In the genomic region with DNA sequence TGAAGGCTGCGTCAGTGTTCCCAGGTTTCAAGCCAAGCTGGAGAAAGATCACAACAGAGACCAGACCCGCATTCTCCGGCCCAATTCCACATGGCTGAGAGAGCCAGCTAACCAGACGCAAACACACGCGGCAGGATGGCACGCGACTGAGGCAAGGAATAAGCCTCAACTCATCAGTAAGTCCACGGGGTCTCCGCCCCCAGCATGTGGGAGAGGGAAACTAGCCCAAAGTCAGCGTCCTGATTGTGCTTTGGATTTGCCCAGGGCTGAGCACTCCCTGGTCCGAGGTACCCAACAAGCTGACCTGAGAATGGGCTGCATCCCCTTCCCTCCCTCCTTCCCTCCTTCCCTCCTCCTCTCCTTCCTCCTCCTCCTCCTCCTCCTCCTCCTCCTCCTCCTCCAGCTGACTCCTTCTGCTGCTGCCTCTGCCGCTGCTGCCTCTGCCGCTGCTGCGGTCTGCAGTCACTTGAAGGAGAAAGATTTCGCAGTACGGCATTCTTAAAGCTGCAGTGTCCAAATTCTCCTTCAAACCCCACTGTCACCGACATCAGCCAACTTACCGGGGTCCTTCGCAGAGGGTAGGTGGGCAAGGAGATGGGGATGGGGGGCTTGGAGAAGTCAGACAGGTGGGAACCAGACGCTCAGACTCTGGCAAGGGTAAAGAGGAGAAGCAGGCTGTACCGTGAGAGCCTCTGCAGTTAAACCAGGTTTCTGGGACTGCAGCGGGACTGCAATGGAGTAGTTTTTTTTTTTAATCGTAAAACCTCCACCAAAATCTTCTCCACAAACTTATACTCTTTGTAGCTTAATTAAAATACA, we compare ENCODE assay signal across 8 cellular contexts. TPM values are rescaled to one million over a fixed set of nuclear protein-coding genes. Genes with fewer than 3 reads are reported as not detected.
A peak's percentile ranks its signal among the peaks of the same experiment; 100 is the strongest.
DNase-seq lines count a peak whose midpoint lies in the region; ATAC-seq and TF ChIP-seq lines count a peak whose summit lies in the region.

No MANE protein-coding gene starts in this region.

- no peaks in the 10 kb centered on the region for H3K9me3 ChIP-seq in CD8-positive, alpha-beta T cell (ENCODE audit: low read length)
- no peaks in the 10 kb centered on the region for H3K9me3 ChIP-seq in breast epithelium

- H3K27ac Mint-ChIP-seq in CD8-positive, alpha-beta T cell: no peak overlapping the region

- in situ Hi-C loops in GM13976 (cut with MboI; ENCODE audit: low sequenced_read_pairs, unreplicated experiment): no loop called here

- no peak overlapping the region for H2BK5ac ChIP-seq in mesendoderm (ENCODE audit: low read length)

- H3K9ac ChIP-seq in mesendoderm (ENCODE audit: low read length): peak overlapping the region; percentile 25

- TF ChIP-seq POLR2A in breast epithelium (IDR thresholded peaks at IDR 0.05): no peak

- no peak overlapping the region for H4K5ac ChIP-seq in mesendoderm (ENCODE audit: low read length)

- no peak for TF ChIP-seq CTCF in CD8-positive, alpha-beta T cell (IDR thresholded peaks at IDR 0.05)
- TF ChIP-seq CTCF in LNCaP clone FGC (IDR thresholded peaks at IDR 0.05; ENCODE audit: control insufficient read depth, extremely low read depth, insufficient read depth) (no peak), breast epithelium (IDR thresholded peaks at IDR 0.05) (no peak), GM13976 (IDR thresholded peaks at IDR 0.05; ENCODE audit: borderline replicate concordance, control extremely low read depth, extremely low read depth, insufficient read depth, missing control alignments) (no peak)

- CTCF ChIA-PET in CD8-positive, alpha-beta T cell (lab: Charles Lee): interaction anchor here (0.9 to 3.4 kb wide), 4 partner anchors 21 to 91 kb away, joined by 3 to 20 read pairs (median 3); no protein-coding TSS in a partner anchor

- WGBS in mesendoderm (ENCODE audit: extremely low coverage, insufficient coverage, low lambda C conversion rate): no CpG with 5 or more reads among the region's 24 CpGs

- peaks cover 36% of the 10 kb centered on the region for H3K4me1 Mint-ChIP-seq in CD8-positive, alpha-beta T cell (ENCODE audit: low read depth)

- POLR2A ChIA-PET in CD8-positive, alpha-beta T cell (lab: Charles Lee): no interaction called here

- H3K27me3 ChIP-seq in CD8-positive, alpha-beta T cell (ENCODE audit: insufficient read depth, low read length): peaks cover 36% of the 10 kb centered on the region
- peaks cover 0 to 43% of the 10 kb centered on the region in 2 donors for H3K27me3 ChIP-seq in breast epithelium
- peaks cover 45% of the 10 kb centered on the region for H3K27me3 ChIP-seq in mesendoderm (ENCODE audit: insufficient read depth, low read length, poor library complexity)

- no peak overlapping the region for H2BK15ac ChIP-seq in mesendoderm (replicated peaks; ENCODE audit: low read depth)

- peak overlapping the region; percentile 21 for H3K4me3 ChIP-seq in CD8-positive, alpha-beta T cell (ENCODE audit: low read depth, low read length)
- H3K4me3 ChIP-seq in LNCaP clone FGC (ENCODE audit: low read depth, low read length) (peak overlapping the region; percentile 22; the same call in 1 of the 2 replicates), breast epithelium (peak overlapping the region; percentile 34 to 65 (median 34)), mesendoderm (ENCODE audit: low read length) (no peak overlapping the region)

- H3K4me1 ChIP-seq in CD8-positive, alpha-beta T cell (ENCODE audit: insufficient read depth, low read length): peaks cover 31% of the 10 kb centered on the region
- H3K4me1 ChIP-seq in breast epithelium: peaks cover 0 to 8% of the 10 kb centered on the region in 2 donors
- no peaks in the 10 kb centered on the region for H3K4me1 ChIP-seq in mesendoderm (ENCODE audit: control insufficient read depth, low read depth, low read length)

- H3K4me3 Mint-ChIP-seq in CD8-positive, alpha-beta T cell: peak overlapping the region; percentile 56

- peak overlapping the region; percentile 48 for H3K4me2 ChIP-seq in mesendoderm (ENCODE audit: low read length)

- H3K4ac ChIP-seq in mesendoderm (ENCODE audit: low read depth, low read length): no peak overlapping the region

- no peaks in the 10 kb centered on the region for H3K9me3 Mint-ChIP-seq in CD8-positive, alpha-beta T cell

- no peaks in the 10 kb centered on the region for H3K79me1 ChIP-seq in mesendoderm (ENCODE audit: low read length)

- H2BK120ac ChIP-seq in mesendoderm (ENCODE audit: low read depth, low read length): no peak overlapping the region

- H3K23ac ChIP-seq in mesendoderm (ENCODE audit: low read length): no peak overlapping the region

- H3K27me3 Mint-ChIP-seq in CD8-positive, alpha-beta T cell (ENCODE audit: low read depth): peaks cover 78% of the 10 kb centered on the region

- no peak overlapping the region for H2AK5ac ChIP-seq in mesendoderm (ENCODE audit: low read length)

- H3K56ac ChIP-seq in mesendoderm (ENCODE audit: low read length): no peak overlapping the region

- no peak overlapping the region for H3K18ac ChIP-seq in mesendoderm (ENCODE audit: low read length)

- DNase-seq in CD8-positive, alpha-beta T cell: no peak
- no peak for DNase-seq in LNCaP clone FGC (ENCODE audit: low read depth)
- DNase-seq in breast epithelium (ENCODE audit: low spot score in 2 of 2): no peak
- DNase-seq in mesendoderm: peak; percentile 35
- peak; percentile 55 for DNase-seq in ureter (ENCODE audit: low spot score)
- DNase-seq in pons (ENCODE audit: low spot score): no peak
- DNase-seq in GM13976 (ENCODE audit: low spot score): no peak

- ATAC-seq in CD8-positive, alpha-beta T cell: peak; percentile 34
- no peak for ATAC-seq in GM21723 (IDR thresholded peaks at IDR 0.05; ENCODE audit: unreplicated experiment)

- no peaks in the 10 kb centered on the region for H3K36me3 Mint-ChIP-seq in CD8-positive, alpha-beta T cell

- no peak overlapping the region for H4K8ac ChIP-seq in mesendoderm (ENCODE audit: low read depth, low read length)

- H3K36me3 ChIP-seq in CD8-positive, alpha-beta T cell (ENCODE audit: insufficient read depth, low read length): no peaks in the 10 kb centered on the region
- H3K36me3 ChIP-seq in breast epithelium (no peaks in the 10 kb centered on the region), mesendoderm (ENCODE audit: control insufficient read depth, insufficient read depth, low read length) (no peaks in the 10 kb centered on the region)

- intact Hi-C loops in CD8-positive, alpha-beta T cell (cut with DNase I, micrococcal nuclease): no loop called here
- intact Hi-C loops in breast epithelium (cut with DNase I; ENCODE audit: low total_unique reads): no loop called here

- H3K79me2 ChIP-seq in mesendoderm (ENCODE audit: control insufficient read depth, insufficient read depth, low read length): no peaks in the 10 kb centered on the region

- no peak overlapping the region for H3K27ac ChIP-seq in CD8-positive, alpha-beta T cell (ENCODE audit: low read depth, low read length)
- H3K27ac ChIP-seq in breast epithelium: peak overlapping the region in 1 of 2 donors; percentile 20
- no peak overlapping the region for H3K27ac ChIP-seq in mesendoderm (ENCODE audit: low read depth, low read length)

RNA-seq across cellular contexts. Expression of a gene that starts 32.9 kb away (rescaled TPM):
- 10 to 100 TPM; 11.1 to 11.2 TPM for total RNA-seq in CD8-positive, alpha-beta T cell
- total RNA-seq in breast epithelium (10 to 100 TPM; 46.4 to 77.4 (median 49.5) TPM), ureter (70.7 TPM)
- 1.6 TPM for polyA plus RNA-seq in mesendoderm (2013, experiment 1 of 2)
- polyA plus RNA-seq in mesendoderm (2013, experiment 2 of 2): 1.5 TPM

Comparison
In these comparisons a context has a peak if more than half of its experiments do, and no peak if none do; other contexts are left out.
1. DNase-seq: peak in mesendoderm (single experiment) and ureter (single experiment); none in CD8-positive, alpha-beta T cell (0 of 7), LNCaP clone FGC (single experiment), breast epithelium (0 of 2), pons (single experiment) and GM13976 (single experiment).